In genomic region chr13:95676100-95676774, GRCh38 we compare ENCODE assay signal across 8 cellular contexts. TPM values are rescaled to one million over a fixed set of nuclear protein-coding genes. Genes with fewer than 3 reads are reported as not detected.
DNase-seq lines count a peak whose midpoint lies in the region; ATAC-seq lines count a peak whose summit lies in the region.

No MANE protein-coding gene starts in this region.

- peaks cover 24% of the 10 kb centered on the region for H3K4me1 ChIP-seq in adipocyte (ENCODE audit: control insufficient read depth, insufficient read depth, low read length)

- intact Hi-C loops in left cardiac atrium (cut with DNase I) (no loop called here), left ventricle myocardium superior (cut with micrococcal nuclease) (no loop called here)

- no peaks in the 10 kb centered on the region for H3K27me3 ChIP-seq in adipocyte (replicated peaks; ENCODE audit: control insufficient read depth, insufficient read depth, low read length)

- no peaks in the 10 kb centered on the region for H3K36me3 ChIP-seq in adipocyte (ENCODE audit: control insufficient read depth, insufficient read depth, low read length, severe bottlenecking)

- DNase-seq in left cardiac atrium (peak; percentile 41), left ventricle myocardium superior (no peak), NOMO-1 (lab: John Stamatoyannopoulos, UW; ENCODE audit: unreplicated experiment in 2 of 2) (peak; percentile 35 to 62), adipocyte (ENCODE audit: low read depth) (peak; percentile 60), iPS-NIHi7 (ENCODE audit: extremely low spot score) (peak; percentile 22), NCI-H1436 treated with DMSO at 0.1 percent for 48 hours (lab: John Stamatoyannopoulos, UW) (no peak)
- peak; percentile 4 for DNase-seq in stimulated activated CD4-positive, alpha-beta T cell treated with anti-CD3 and anti-CD28 coated beads, Interleukin-2, amount 100 ng/mL, for 48 hours

- H3K9me3 ChIP-seq in adipocyte (ENCODE audit: control insufficient read depth, low read length) = no peaks in the 10 kb centered on the region

- H3K9ac ChIP-seq in adipocyte (ENCODE audit: low read length) = peak overlapping the region; percentile 93

- peak overlapping the region; percentile 91 for H3K4me3 ChIP-seq in adipocyte (ENCODE audit: low read length)

- no peak for ATAC-seq in left cardiac atrium
- ATAC-seq in left ventricle myocardium superior = no peak
- ATAC-seq in HG03064 (IDR thresholded peaks at IDR 0.05; ENCODE audit: low read depth, unreplicated experiment) = peak; percentile 7

RNA-seq across cellular contexts. Expression of gene DNAJC3, which starts 0.7 kb away (rescaled TPM):
- total RNA-seq in left cardiac atrium (10 to 100 TPM; 37.2 to 45.7 TPM), left ventricle myocardium superior (31.7 TPM)

RNA-seq across cellular contexts. Expression of gene DZIP1, which starts 31.7 kb away (rescaled TPM):
- 1 to 10 TPM; 5.4 to 7.6 TPM for total RNA-seq in left cardiac atrium
- total RNA-seq in left ventricle myocardium superior = 4.0 TPM

Comparison
In these comparisons a context has a peak if more than half of its experiments do, and no peak if none do; other contexts are left out.
1. DNase-seq: peak in left cardiac atrium (single experiment), NOMO-1 (2 of 2), adipocyte (single experiment), iPS-NIHi7 (single experiment) and stimulated activated CD4-positive, alpha-beta T cell treated with anti-CD3 and anti-CD28 coated beads, Interleukin-2, amount 100 ng/mL, for 48 hours (2 of 2); none in left ventricle myocardium superior (single experiment) and NCI-H1436 treated with DMSO at 0.1 percent for 48 hours (single experiment).